ENCODE assay signal across 32 cellular contexts in the genomic region with DNA sequence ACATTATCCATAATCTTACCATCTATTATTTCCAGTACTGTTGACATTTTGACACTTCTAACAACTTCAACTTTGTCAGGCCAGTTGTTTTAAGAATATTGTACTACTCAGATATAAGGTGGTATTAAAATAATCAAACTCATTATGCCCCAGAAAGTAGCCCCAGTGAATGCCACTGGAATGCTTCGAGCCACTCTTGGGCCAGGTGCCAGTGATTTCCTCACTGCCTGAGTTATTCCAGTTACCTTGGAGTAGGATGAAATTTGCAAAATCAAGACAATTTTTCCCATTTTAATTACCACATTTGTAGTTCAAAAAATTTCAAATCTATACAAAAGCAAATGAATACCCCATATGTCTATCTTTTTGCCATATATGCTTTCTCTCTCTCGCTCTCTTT. TPM values are rescaled to one million over a fixed set of nuclear protein-coding genes. Genes with fewer than 3 reads are reported as not detected.
DNase-seq lines count a peak whose midpoint lies in the region; TF ChIP-seq lines count a peak whose summit lies in the region.
"Had no signal": no experiment of that assay in that cellular context is flagged by ENCODE, and none has a peak within 500 bp of the region (broad histone marks: within the 10 kb centered on the region; RNA-seq: fewer than 3 reads in every experiment).

No MANE protein-coding gene starts in this region.

- TF ChIP-seq EP300 in sigmoid colon (IDR thresholded peaks at IDR 0.05), result no peak
- TF ChIP-seq EP300 in transverse colon (IDR thresholded peaks at IDR 0.05; ENCODE audit: low read depth), result no peak

- H4K20me1 ChIP-seq in GM23248 (ENCODE audit: insufficient read depth), result no peaks in the 10 kb centered on the region

- peaks cover 23% of the 10 kb centered on the region; the same call in 1 of the 2 replicates for H3K79me2 ChIP-seq in GM23248 (ENCODE audit: insufficient read depth)

- H3K9ac ChIP-seq in GM23248, result no peak overlapping the region

- no peaks in the 10 kb centered on the region for H3K9me3 ChIP-seq in GM23248 (ENCODE audit: low read depth)
- H3K9me3 ChIP-seq in right atrium auricular region, result no peaks in the 10 kb centered on the region
- no peaks in the 10 kb centered on the region for H3K9me3 ChIP-seq in sigmoid colon
- H3K9me3 ChIP-seq in transverse colon, result no peaks in the 10 kb centered on the region
- H3K9me3 ChIP-seq: tibial artery had no signal

- H3K4me2 ChIP-seq in GM23248 (ENCODE audit: unreplicated experiment), result no peak overlapping the region

- H3K27me3 ChIP-seq in GM23248 (replicated peaks; ENCODE audit: insufficient read depth) (no peaks in the 10 kb centered on the region), right atrium auricular region (no peaks in the 10 kb centered on the region), sigmoid colon (no peaks in the 10 kb centered on the region), transverse colon (no peaks in the 10 kb centered on the region)
- H3K27me3 ChIP-seq: BE2C, brain microvascular endothelial cell, tibial artery had no signal

- H3K27ac ChIP-seq in GM23248, result no peak overlapping the region
- peak overlapping the region; percentile 96 to 97 for H3K27ac ChIP-seq in right atrium auricular region
- peak overlapping the region; percentile 65 to 100 (median 93) for H3K27ac ChIP-seq in sigmoid colon
- H3K27ac ChIP-seq in transverse colon, result no peak overlapping the region
- H3K27ac ChIP-seq: brain microvascular endothelial cell, epithelial cell of prostate had no signal

- in situ Hi-C loops in GM23248 (cut with MboI), result no loop called here
- in situ Hi-C loops in transverse colon (cut with MboI; ENCODE audit: low pct_ligation_motif_present in 1 of 4, low pct_unique_long_range_greater_than_20kb in 1 of 4, low sequenced_read_pairs in 3 of 4), result no loop called here

- no peak for TF ChIP-seq POLR2A in sigmoid colon (IDR thresholded peaks at IDR 0.05)
- TF ChIP-seq POLR2A in transverse colon (IDR thresholded peaks at IDR 0.05), result no peak

- DNase-seq in GM23248 (peak; percentile 21), astrocyte of the hippocampus (ENCODE audit: low read depth, low spot score) (peak; percentile 68), right atrium auricular region (ENCODE audit: low spot score) (no peak), sigmoid colon (no peak), GDM1 (lab: John Stamatoyannopoulos, UW) (no peak), transverse colon (no peak), NCI-H1048 (lab: John Stamatoyannopoulos, UW) (no peak), DMS 273 (lab: John Stamatoyannopoulos, UW; ENCODE audit: unreplicated experiment) (no peak)
- DNase-seq: ACHN; activated CD4-positive, alpha-beta T cell treated with anti-CD3 and anti-CD28 coated beads, Interleukin-2, amount 50 U/mL, for 48 hours; activated CD4-positive, CD25-positive, alpha-beta regulatory T cell treated with anti-CD3 and anti-CD28 coated beads, Interleukin-2, amount 50 U/mL, for 72 hours; activated naive CD4-positive, alpha-beta T cell treated with Interleukin-2 at 50 U/mL for 16 hours; BE2C; brain microvascular endothelial cell; CD8-positive, alpha-beta T cell; effector CD8-positive, alpha-beta T cell; glutamatergic neuron; H7; NCI-H1417; NCI-H2029 treated with DMSO at 0.1 percent for 48 hours; NCI-H526; SHP77; small intestine; stimulated activated naive B cell treated with anti-CD40 and anti-IgM and Interleukin-4, amounts not matched to agents 10 μg/mL and 1 μg/mL and 100 μg/mL, for 72 hours had no signal

- H3K4me3 ChIP-seq in GM23248 (no peak overlapping the region), right atrium auricular region (no peak overlapping the region), sigmoid colon (no peak overlapping the region), transverse colon (no peak overlapping the region)
- H3K4me3 ChIP-seq: K562, tibial artery had no signal

- H3K9me2 ChIP-seq in GM23248 (ENCODE audit: insufficient read depth), result no peaks in the 10 kb centered on the region

- H3K36me3 ChIP-seq in GM23248 (ENCODE audit: low read depth) (peaks cover 7% of the 10 kb centered on the region; the same call in 1 of the 2 replicates), right atrium auricular region (peaks cover 54% of the 10 kb centered on the region), sigmoid colon (peaks cover 0 to 56% (median 16%) of the 10 kb centered on the region in 4 donors), transverse colon (peaks cover 0 to 41% (median 16%) of the 10 kb centered on the region in 4 donors)

- no peak overlapping the region for H2AFZ ChIP-seq in GM23248

- no peaks in the 10 kb centered on the region for H3F3A ChIP-seq in GM23248 (ENCODE audit: insufficient read depth)

- intact Hi-C loops in sigmoid colon (cut with DNase I) (no loop called here), transverse colon (cut with DNase I; ENCODE audit: low total_unique reads) (no loop called here)

- 73 to 79% methylated on average over 2 of the region's 2 CpGs for WGBS in GM23248 (ENCODE audit: low coverage in 1 of 2, low lambda C conversion rate in 2 of 2, missing lambda C conversion rate in 2 of 2), 2 experiments
- 93 to 95% methylated on average over 2 of the region's 2 CpGs for WGBS in sigmoid colon, 2 donors
- WGBS in transverse colon (ENCODE audit: low coverage in 1 of 2), 2 donors, result 76 to 88% methylated on average over 2 of the region's 2 CpGs

- H3K4me1 ChIP-seq in GM23248 (ENCODE audit: insufficient read depth) (no peaks in the 10 kb centered on the region), right atrium auricular region (peaks cover 0 to 64% of the 10 kb centered on the region in 2 donors), sigmoid colon (peaks cover 0 to 94% (median 82%) of the 10 kb centered on the region in 4 donors), transverse colon (peaks cover 25 to 51% (median 29%) of the 10 kb centered on the region in 4 donors)
- H3K4me1 ChIP-seq: BE2C had no signal

- TF ChIP-seq CTCF in right atrium auricular region (IDR thresholded peaks at IDR 0.05), result no peak
- no peak for TF ChIP-seq CTCF in sigmoid colon (IDR thresholded peaks at IDR 0.05)
- no peak for TF ChIP-seq CTCF in transverse colon (IDR thresholded peaks at IDR 0.05)

RNA-seq across cellular contexts. Expression of a gene that starts 9.2 kb away (rescaled TPM):
- total RNA-seq in GM23248 (2014; rRNA removed; shearing (Covaris generic)), result 10.8 and 14.4 TPM in 2 replicates
- polyA plus RNA-seq in GM23248 (2016; fragmentation: Nextera tagmentation; extraction: Ambion mirVana) (5.5 and 5.6 TPM in 2 replicates), sigmoid colon (10 to 100 TPM; 14.8 to 21.0 (median 18.0) TPM)
- total RNA-seq in right atrium auricular region (10 to 100 TPM; 64.7 to 87.8 TPM), sigmoid colon (10 to 100 TPM; 59.7 to 96.1 (median 77.7) TPM), transverse colon (10 to 100 TPM; 30.8 to 97.1 (median 67.8) TPM)

RNA-seq across cellular contexts. Expression of a gene that starts 34.4 kb away (rescaled TPM):
- not detected in 2 replicates for total RNA-seq in GM23248 (2014; rRNA removed; shearing (Covaris generic))
- not detected in 2 replicates for polyA plus RNA-seq in GM23248 (2016; fragmentation: Nextera tagmentation; extraction: Ambion mirVana)
- not detected for total RNA-seq in right atrium auricular region
- total RNA-seq in sigmoid colon, result 1 to 10 TPM in 2 of 4 donors, under 1 TPM in 2; 0.49 to 1.9 (median 1.0) TPM
- under 1 TPM in 1 of 3 donors, not detected in 2; 0.67 TPM for polyA plus RNA-seq in sigmoid colon
- under 1 TPM in 1 of 4 donors, not detected in 3; 0.14 TPM for total RNA-seq in transverse colon
- total RNA-seq: CD8-positive, alpha-beta T cell; Daoy; K562; lung microvascular endothelial cell; omental fat pad; T-helper 2 cell treated with Interferon-gamma antibody and Interleukin-4, amounts not matched to agents 100 ng/mL and 5 ng/mL, for 36 hours had no signal
- polyA plus RNA-seq: K562, keratinocyte had no signal

Comparison
In these comparisons a context has a peak if more than half of its experiments do, and no peak if none do; other contexts are left out.
1. DNase-seq: peak in GM23248 (single experiment) and astrocyte of the hippocampus (single experiment); none in right atrium auricular region (single experiment), sigmoid colon (single experiment), GDM1 (single experiment), transverse colon (single experiment), NCI-H1048 (single experiment) and DMS 273 (single experiment).
2. H3K27ac ChIP-seq: peak in right atrium auricular region (2 of 2) and sigmoid colon (4 of 4); none in GM23248 (single experiment) and transverse colon (0 of 4).